In the genomic region with DNA sequence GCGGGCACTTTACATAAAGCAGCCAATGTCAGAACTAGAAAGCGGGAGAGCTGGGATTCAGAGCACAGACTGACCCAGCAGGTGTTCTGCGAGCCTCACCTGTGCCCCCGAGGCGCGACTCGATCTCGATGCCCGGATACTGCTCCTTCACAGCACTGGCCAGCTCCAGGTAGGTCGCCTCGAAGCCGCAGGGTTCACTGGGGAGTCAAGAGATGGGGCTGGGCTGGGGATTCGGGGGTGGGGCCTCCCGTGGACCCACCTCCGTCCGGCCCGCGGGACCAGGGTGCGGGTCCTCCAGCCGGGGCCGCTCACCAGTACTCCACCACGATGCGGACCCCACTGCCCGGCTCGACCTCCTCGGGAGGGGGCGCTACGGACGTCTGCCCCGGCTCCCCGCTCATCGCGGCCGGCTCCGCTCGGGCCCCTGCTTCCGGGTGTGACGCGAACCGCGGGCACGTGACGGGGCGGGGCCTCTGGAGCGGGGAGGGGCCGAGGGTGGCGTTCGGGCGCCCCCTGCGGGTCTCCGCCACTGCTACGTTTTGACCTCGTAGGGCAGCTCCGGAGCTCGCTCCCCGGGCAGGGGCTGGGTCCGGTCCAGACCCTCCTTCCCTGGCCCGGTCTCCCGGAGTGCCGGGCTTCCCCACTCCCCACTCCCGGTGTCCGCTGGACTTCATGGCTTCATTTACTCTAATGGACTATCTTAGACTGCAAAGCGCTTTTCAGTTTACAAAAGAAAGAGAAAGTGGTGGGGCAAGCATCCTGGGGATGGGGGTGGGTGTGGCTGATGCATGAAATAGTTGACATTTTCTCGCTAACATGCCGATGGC, we compare ENCODE assay signal across 2 cellular contexts.
TF ChIP-seq lines count a peak whose summit lies in the region.

TSS of gene MIEN1 (minus strand) at position 438 of the 827 bp plus-strand sequence. CDS start at position 401, 37 bp downstream.

TF ChIP-seq in HCT116, 20 proteins besides CTCF, POLR2A, EP300 and RAD21 (continued from another document):
- TF ChIP-seq FOSL1 (IDR thresholded peaks at IDR 0.05; ENCODE audit: low read depth) (no peak), POLR2AphosphoS5 (IDR thresholded peaks at IDR 0.05; ENCODE audit: low read depth, low read length) (peak; percentile 84), SP1 (IDR thresholded peaks at IDR 0.05; ENCODE audit: low read depth) (peak; percentile 59), MAX (IDR thresholded peaks at IDR 0.05) (peak; percentile 92), ZFX (IDR thresholded peaks at IDR 0.05) (0 out of 2 replicates have a peak, but pooled peaks have one; percentile 24), SRF (IDR thresholded peaks at IDR 0.05; ENCODE audit: low read depth) (no peak), ELF1 (IDR thresholded peaks at IDR 0.05; ENCODE audit: borderline replicate concordance, low read depth) (peak; percentile 98; the same call in 1 of the 2 replicates), CEBPB (IDR thresholded peaks at IDR 0.05; ENCODE audit: low read depth) (no peak), ZNF274 (IDR thresholded peaks at IDR 0.05; ENCODE audit: low read depth, low read length) (no peak), YY1 (IDR thresholded peaks at IDR 0.05; ENCODE audit: extremely low read depth, insufficient replicate concordance, low read depth, low read length) (peak; percentile 65), JUND (IDR thresholded peaks at IDR 0.05) (no peak)
- TF ChIP-seq, protein P1, sequence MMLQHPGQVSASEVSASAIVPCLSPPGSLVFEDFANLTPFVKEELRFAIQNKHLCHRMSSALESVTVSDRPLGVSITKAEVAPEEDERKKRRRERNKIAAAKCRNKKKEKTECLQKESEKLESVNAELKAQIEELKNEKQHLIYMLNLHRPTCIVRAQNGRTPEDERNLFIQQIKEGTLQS (IDR thresholded peaks at IDR 0.05), result no peak

TF ChIP-seq in SK-N-SH, 30 proteins besides CTCF, POLR2A, EP300 and RAD21 (continued from another document):
- no peak for TF ChIP-seq NRF1 (IDR thresholded peaks at IDR 0.05; ENCODE audit: low read depth, low read length)
- TF ChIP-seq ELF1 (IDR thresholded peaks at IDR 0.05), result peak; percentile 98
- no peak for TF ChIP-seq ZBTB33 (IDR thresholded peaks at IDR 0.05; ENCODE audit: borderline replicate concordance, low read depth)
- TF ChIP-seq NFIC (IDR thresholded peaks at IDR 0.05; ENCODE audit: borderline replicate concordance), result no peak
- TF ChIP-seq GABPA (IDR thresholded peaks at IDR 0.05; ENCODE audit: low read depth), result no peak
- TF ChIP-seq, protein P2, sequence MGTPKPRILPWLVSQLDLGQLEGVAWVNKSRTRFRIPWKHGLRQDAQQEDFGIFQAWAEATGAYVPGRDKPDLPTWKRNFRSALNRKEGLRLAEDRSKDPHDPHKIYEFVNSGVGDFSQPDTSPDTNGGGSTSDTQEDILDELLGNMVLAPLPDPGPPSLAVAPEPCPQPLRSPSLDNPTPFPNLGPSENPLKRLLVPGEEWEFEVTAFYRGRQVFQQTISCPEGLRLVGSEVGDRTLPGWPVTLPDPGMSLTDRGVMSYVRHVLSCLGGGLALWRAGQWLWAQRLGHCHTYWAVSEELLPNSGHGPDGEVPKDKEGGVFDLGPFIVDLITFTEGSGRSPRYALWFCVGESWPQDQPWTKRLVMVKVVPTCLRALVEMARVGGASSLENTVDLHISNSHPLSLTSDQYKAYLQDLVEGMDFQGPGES (IDR thresholded peaks at IDR 0.05; ENCODE audit: low read depth, low read length), result no peak
- TF ChIP-seq JUND (IDR thresholded peaks at IDR 0.05), result no peak
- no peak for TF ChIP-seq YY1 (IDR thresholded peaks at IDR 0.05; ENCODE audit: low read depth)
- no peak for TF ChIP-seq RCOR1 (IDR thresholded peaks at IDR 0.05; ENCODE audit: low read length)
- TF ChIP-seq, protein P3, sequence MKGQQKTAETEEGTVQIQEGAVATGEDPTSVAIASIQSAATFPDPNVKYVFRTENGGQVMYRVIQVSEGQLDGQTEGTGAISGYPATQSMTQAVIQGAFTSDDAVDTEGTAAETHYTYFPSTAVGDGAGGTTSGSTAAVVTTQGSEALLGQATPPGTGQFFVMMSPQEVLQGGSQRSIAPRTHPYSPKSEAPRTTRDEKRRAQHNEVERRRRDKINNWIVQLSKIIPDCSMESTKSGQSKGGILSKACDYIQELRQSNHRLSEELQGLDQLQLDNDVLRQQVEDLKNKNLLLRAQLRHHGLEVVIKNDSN (IDR thresholded peaks at IDR 0.05; ENCODE audit: borderline replicate concordance, low read depth), result peak; percentile 99
- TF ChIP-seq EZH2phosphoT487 (IDR thresholded peaks at IDR 0.05; ENCODE audit: borderline replicate concordance, low read depth), result no peak
- peak; percentile 34; the same call in 1 of the 2 replicates for TF ChIP-seq MAX (IDR thresholded peaks at IDR 0.05; ENCODE audit: low read depth)
- TF ChIP-seq FOXJ3 (CRISPR knock-in tag; IDR thresholded peaks at IDR 0.05), result no peak
- no peak for TF ChIP-seq CHD2 (IDR thresholded peaks at IDR 0.05; ENCODE audit: low read length, partially characterized antibody)
- TF ChIP-seq, protein P4, sequence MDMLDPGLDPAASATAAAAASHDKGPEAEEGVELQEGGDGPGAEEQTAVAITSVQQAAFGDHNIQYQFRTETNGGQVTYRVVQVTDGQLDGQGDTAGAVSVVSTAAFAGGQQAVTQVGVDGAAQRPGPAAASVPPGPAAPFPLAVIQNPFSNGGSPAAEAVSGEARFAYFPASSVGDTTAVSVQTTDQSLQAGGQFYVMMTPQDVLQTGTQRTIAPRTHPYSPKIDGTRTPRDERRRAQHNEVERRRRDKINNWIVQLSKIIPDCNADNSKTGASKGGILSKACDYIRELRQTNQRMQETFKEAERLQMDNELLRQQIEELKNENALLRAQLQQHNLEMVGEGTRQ (IDR thresholded peaks at IDR 0.05; ENCODE audit: borderline replicate concordance, low read depth, low read length), result peak; percentile 85
- TF ChIP-seq FOXM1 (IDR thresholded peaks at IDR 0.05; ENCODE audit: low read depth), result no peak
- no peak for TF ChIP-seq FOSL2 (IDR thresholded peaks at IDR 0.05; ENCODE audit: borderline replicate concordance, low read depth)
- TF ChIP-seq, protein P5, sequence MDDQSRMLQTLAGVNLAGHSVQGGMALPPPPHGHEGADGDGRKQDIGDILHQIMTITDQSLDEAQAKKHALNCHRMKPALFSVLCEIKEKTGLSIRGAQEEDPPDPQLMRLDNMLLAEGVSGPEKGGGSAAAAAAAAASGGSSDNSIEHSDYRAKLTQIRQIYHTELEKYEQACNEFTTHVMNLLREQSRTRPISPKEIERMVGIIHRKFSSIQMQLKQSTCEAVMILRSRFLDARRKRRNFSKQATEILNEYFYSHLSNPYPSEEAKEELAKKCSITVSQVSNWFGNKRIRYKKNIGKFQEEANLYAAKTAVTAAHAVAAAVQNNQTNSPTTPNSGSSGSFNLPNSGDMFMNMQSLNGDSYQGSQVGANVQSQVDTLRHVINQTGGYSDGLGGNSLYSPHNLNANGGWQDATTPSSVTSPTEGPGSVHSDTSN (IDR thresholded peaks at IDR 0.05), result no peak
- TF ChIP-seq TCF12 (IDR thresholded peaks at IDR 0.05), result no peak
- TF ChIP-seq SMC3 (IDR thresholded peaks at IDR 0.05; ENCODE audit: low read depth, low read length), result peak; percentile 20; the same call in 1 of the 2 replicates
- TF ChIP-seq MXI1 (IDR thresholded peaks at IDR 0.05; ENCODE audit: low read depth, low read length), result peak; percentile 59
- TF ChIP-seq TEAD4 (IDR thresholded peaks at IDR 0.05; ENCODE audit: borderline replicate concordance, insufficient read depth), result no peak
- no peak for TF ChIP-seq RXRA (IDR thresholded peaks at IDR 0.05; ENCODE audit: borderline replicate concordance, low read depth)
- TF ChIP-seq POLR2AphosphoS5 (IDR thresholded peaks at IDR 0.05; ENCODE audit: low read depth, low read length), result peak; percentile 73
- no peak for TF ChIP-seq SIN3A (IDR thresholded peaks at IDR 0.05; ENCODE audit: borderline replicate concordance, low read depth, low read length)
- no peak for TF ChIP-seq GATA2 (CRISPR knock-in tag; IDR thresholded peaks at IDR 0.05)
- no peak for TF ChIP-seq REST (IDR thresholded peaks at IDR 0.05; ENCODE audit: low read depth, low read length)
